In the genomic region with DNA sequence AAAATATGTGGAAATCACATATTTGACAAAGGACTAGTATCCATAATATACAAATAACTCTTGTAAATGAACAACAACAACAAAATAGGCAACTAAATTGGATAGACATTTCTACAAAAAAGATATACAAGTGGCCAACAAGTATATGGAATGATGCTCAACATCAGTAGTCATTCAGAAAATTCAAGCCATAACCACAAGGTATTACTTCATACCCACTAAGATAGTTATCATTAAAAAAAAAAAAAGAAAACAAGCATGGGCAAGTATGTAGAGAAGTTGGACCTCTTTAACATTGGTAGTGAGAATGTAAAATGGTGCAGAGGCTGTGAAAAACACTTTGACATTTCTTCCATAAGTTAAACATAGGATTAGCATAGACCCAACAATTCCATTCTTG, we compare ENCODE assay signal across 24 cellular contexts.
"Had no signal": no experiment of that assay in that cellular context is flagged by ENCODE, and none has a peak within 500 bp of the region (broad histone marks: within the 10 kb centered on the region; RNA-seq: fewer than 3 reads in every experiment).

No MANE protein-coding gene starts in this region.

- H3K27me3 ChIP-seq: brain microvascular endothelial cell, MG63, Peyer's patch, SJSA1 had no signal

- H3K36me3 ChIP-seq: brain microvascular endothelial cell, MG63, Peyer's patch, SJSA1 had no signal

- H3K4me3 ChIP-seq: MG63, Peyer's patch, SJSA1 had no signal

- DNase-seq: activated CD4-positive, alpha-beta T cell treated with anti-CD3 and anti-CD28 coated beads, Interleukin-2, amount 10 ng/mL, durations not matched to agents 24 days and 14 days; activated CD4-positive, alpha-beta T cell treated with anti-CD3 and anti-CD28 coated beads, Interleukin-2, amount 50 U/mL, for 48 hours; activated CD4-positive, CD25-positive, alpha-beta regulatory T cell treated with anti-CD3 and anti-CD28 coated beads, Interleukin-2, amount 50 U/mL, for 72 hours; activated CD8-positive, alpha-beta memory T cell treated with anti-CD3 and anti-CD28 coated beads, Interleukin-2, amount 10 ng/mL, durations not matched to agents 7 days and 5 days; activated effector memory CD4-positive, alpha-beta T cell treated with anti-CD3 and anti-CD28 coated beads, Interleukin-2, amount 50 U/mL, for 16 hours; activated naive CD4-positive, alpha-beta T cell treated with Interleukin-2 at 50 U/mL for 16 hours; activated naive CD8-positive, alpha-beta T cell treated with anti-CD3 and anti-CD28 coated beads, Interleukin-2, amount 50 U/mL, for 24 hours; activated T-cell treated with anti-CD3 and anti-CD28 coated beads, Interleukin-2, amount 50 U/mL, for 4 hours; amygdala; brain microvascular endothelial cell; caudate nucleus; KG1; MG63; NCI-H1048; NCI-H146; NCI-H187 treated with DMSO at 0.1 percent for 48 hours; NCI-H2081 treated with DMSO at 0.1 percent for 48 hours; NCI-H446; NCI-H524; Peyer's patch; SHP77; T-helper 17 cell; T-helper 9 cell had no signal
